Comparison of ENCODE assay signal across 8 cellular contexts in genomic region chr3:39107874-39108308, GRCh38. TPM values are rescaled to one million over a fixed set of nuclear protein-coding genes. Genes with fewer than 3 reads are reported as not detected.
DNase-seq lines count a peak whose midpoint lies in the region; ATAC-seq and TF ChIP-seq lines count a peak whose summit lies in the region.

No MANE protein-coding gene starts in this region.

- peaks cover 42% of the 10 kb centered on the region for H3K79me2 ChIP-seq in PC-3 (ENCODE audit: low read length)

- peak overlapping the region; percentile 94 for H3K4me3 ChIP-seq in PC-3 (ENCODE audit: low read length)

- DNase-seq in activated T-cell treated with anti-CD3 and anti-CD28 coated beads, Interleukin-2, amount 50 U/mL, for 24 hours, result no peak
- DNase-seq in activated T-cell treated with anti-CD3 and anti-CD28 coated beads for 4 hours, result no peak
- DNase-seq in PC-3, result no peak
- no peak for DNase-seq in endothelial cell (ENCODE audit: low spot score)
- DNase-seq in DMS79 treated with DMSO at 0.1 percent for 48 hours (lab: John Stamatoyannopoulos, UW), result no peak
- no peak for DNase-seq in ecto neural progenitor cell (ENCODE audit: low spot score)

- peak overlapping the region; percentile 93 for H3K4me3 Mint-ChIP-seq in activated T-cell treated with anti-CD3 and anti-CD28 coated beads, Interleukin-2, amount 50 U/mL, for 24 hours
- peak overlapping the region; percentile 97 for H3K4me3 Mint-ChIP-seq in endothelial cell (ENCODE audit: unreplicated experiment)
- peak overlapping the region; percentile 91 to 96 (median 95) for H3K4me3 Mint-ChIP-seq in nephron

- H2AFZ ChIP-seq in PC-3 (ENCODE audit: low read length), result peak overlapping the region; percentile 97

- H3K4me1 Mint-ChIP-seq in activated T-cell treated with anti-CD3 and anti-CD28 coated beads, Interleukin-2, amount 50 U/mL, for 24 hours (ENCODE audit: low read depth), result peaks cover 48% of the 10 kb centered on the region
- H3K4me1 Mint-ChIP-seq in endothelial cell (ENCODE audit: unreplicated experiment), result peaks cover 57% of the 10 kb centered on the region
- H3K4me1 Mint-ChIP-seq in nephron, result peaks cover 40% of the 10 kb centered on the region

- H3K36me3 Mint-ChIP-seq in activated T-cell treated with anti-CD3 and anti-CD28 coated beads, Interleukin-2, amount 50 U/mL, for 24 hours (ENCODE audit: low read depth), result peaks cover 8% of the 10 kb centered on the region
- H3K36me3 Mint-ChIP-seq in endothelial cell (ENCODE audit: low read depth, unreplicated experiment), result peaks cover 36% of the 10 kb centered on the region
- peaks cover 4% of the 10 kb centered on the region for H3K36me3 Mint-ChIP-seq in nephron (ENCODE audit: low read depth)

- no peaks in the 10 kb centered on the region for H3K9me3 ChIP-seq in PC-3 (ENCODE audit: low read length)

- no peaks in the 10 kb centered on the region for H3K27me3 Mint-ChIP-seq in activated T-cell treated with anti-CD3 and anti-CD28 coated beads, Interleukin-2, amount 50 U/mL, for 24 hours
- H3K27me3 Mint-ChIP-seq in endothelial cell (ENCODE audit: unreplicated experiment) (peaks cover 32% of the 10 kb centered on the region), nephron (ENCODE audit: low read depth) (no peaks in the 10 kb centered on the region)

- CTCF ChIA-PET in PC-3 (lab: Charles Lee), result interaction anchor here (1.1 to 1.5 kb wide), 2 partner anchors 180 to 183 kb away, joined by 5 read pairs; no protein-coding TSS in a partner anchor

- H3F3A ChIP-seq in PC-3 (ENCODE audit: low read length, unreplicated experiment), result no peaks in the 10 kb centered on the region

- H3K27ac Mint-ChIP-seq in activated T-cell treated with anti-CD3 and anti-CD28 coated beads, Interleukin-2, amount 50 U/mL, for 24 hours, result peak overlapping the region; percentile 85
- H3K27ac Mint-ChIP-seq in endothelial cell (ENCODE audit: unreplicated experiment), result peak overlapping the region; percentile 98
- peak overlapping the region; percentile 73 to 93 (median 85) for H3K27ac Mint-ChIP-seq in nephron

- intact Hi-C loops in PC-3 (cut with micrococcal nuclease), result loop anchor here (1.0 to 2.0 kb wide), 2 partner anchors 18 to 73 kb away; no protein-coding TSS in a partner anchor

- H3K4me1 ChIP-seq in PC-3 (ENCODE audit: insufficient read depth, low read length), result peaks cover 24% of the 10 kb centered on the region

- ATAC-seq in PC-3 (peak; percentile 65), HG03520 (IDR thresholded peaks at IDR 0.05; ENCODE audit: unreplicated experiment) (no peak)

- POLR2A ChIA-PET in PC-3 (lab: Charles Lee; ENCODE audit: unreplicated experiment), result interaction anchor here (0.5 to 0.6 kb wide), 2 partner anchors 12 to 102 kb away, joined by 3 to 4 read pairs; no protein-coding TSS in a partner anchor

- H3K36me3 ChIP-seq in PC-3 (ENCODE audit: low read depth, low read length), result no peaks in the 10 kb centered on the region

- H4K20me1 ChIP-seq in PC-3 (ENCODE audit: low read length), result peaks cover 15% of the 10 kb centered on the region; the same call in 1 of the 2 replicates

- no peaks in the 10 kb centered on the region for H3K9me3 Mint-ChIP-seq in activated T-cell treated with anti-CD3 and anti-CD28 coated beads, Interleukin-2, amount 50 U/mL, for 24 hours
- no peaks in the 10 kb centered on the region for H3K9me3 Mint-ChIP-seq in endothelial cell (ENCODE audit: unreplicated experiment)
- no peaks in the 10 kb centered on the region for H3K9me3 Mint-ChIP-seq in nephron

- H3K4me2 ChIP-seq in PC-3 (ENCODE audit: low read length), result peak overlapping the region; percentile 99

- TF ChIP-seq CTCF in PC-3 (conservative IDR thresholded peaks at IDR 0.05; ENCODE audit: low read depth, low read length) (no peak), endothelial cell (IDR thresholded peaks at IDR 0.05; ENCODE audit: unreplicated experiment) (no peak), nephron (IDR thresholded peaks at IDR 0.05; ENCODE audit: unreplicated experiment in 3 of 3) (no peak)

- no peak overlapping the region for H3K27ac ChIP-seq in PC-3 (ENCODE audit: low read length)

- peak overlapping the region; percentile 70 for H3K9ac ChIP-seq in PC-3 (ENCODE audit: low read length)

- H3K9me2 ChIP-seq in PC-3 (replicated peaks; ENCODE audit: low read length), result no peaks in the 10 kb centered on the region

- BruUV-seq in PC-3 (replicated peaks; lab: Mats Ljungman, UMichigan), result TSS peak; percentile 36

- no peaks in the 10 kb centered on the region for H3K27me3 ChIP-seq in PC-3 (ENCODE audit: low read length)

RNA-seq across cellular contexts. Expression of gene TTC21A, which starts 0.4 kb away (rescaled TPM):
- total RNA-seq in PC-3 (2014; rRNA removed) (1.2 TPM in 2 replicates), endothelial cell (ENCODE audit: unreplicated experiment) (41.7 TPM)

RNA-seq across cellular contexts. Expression of gene GORASP1, which starts 0.5 kb away (rescaled TPM):
- 47.4 and 58.9 TPM in 2 replicates for total RNA-seq in PC-3 (2014; rRNA removed)
- total RNA-seq in endothelial cell (ENCODE audit: unreplicated experiment), result 130 TPM

RNA-seq across cellular contexts. Expression of gene CSRNP1, which starts 45.5 kb away (rescaled TPM):
- 72.3 and 86.9 TPM in 2 replicates for total RNA-seq in PC-3 (2014; rRNA removed)
- 20.8 TPM for total RNA-seq in endothelial cell (ENCODE audit: unreplicated experiment)

RNA-seq across cellular contexts. Expression of gene WDR48, which starts 56.1 kb away (rescaled TPM):
- total RNA-seq in PC-3 (2014; rRNA removed) (16.5 and 21.0 TPM in 2 replicates), endothelial cell (ENCODE audit: unreplicated experiment) (33.4 TPM)

RNA-seq across cellular contexts. Expression of gene SCN11A, which starts 56.1 kb away (rescaled TPM):
- total RNA-seq in PC-3 (2014; rRNA removed) (not detected in 2 replicates), endothelial cell (ENCODE audit: unreplicated experiment) (0.69 TPM)

Comparison
In these comparisons a context has a peak if more than half of its experiments do, and no peak if none do; other contexts are left out.
1. RNA of gene TTC21A, which starts 0.4 kb away (total RNA-seq): 41.7 TPM in endothelial cell (single experiment); 1.2 TPM in PC-3; every median in the first group is over 10 times any median in the second.
2. Peak in every context shown above with its lines, with median percentiles within 50 percentile points of each other: H3K27ac Mint-ChIP-seq and H3K4me3 Mint-ChIP-seq.